ENCODE assay signal across 1 cellular context in the genomic region with DNA sequence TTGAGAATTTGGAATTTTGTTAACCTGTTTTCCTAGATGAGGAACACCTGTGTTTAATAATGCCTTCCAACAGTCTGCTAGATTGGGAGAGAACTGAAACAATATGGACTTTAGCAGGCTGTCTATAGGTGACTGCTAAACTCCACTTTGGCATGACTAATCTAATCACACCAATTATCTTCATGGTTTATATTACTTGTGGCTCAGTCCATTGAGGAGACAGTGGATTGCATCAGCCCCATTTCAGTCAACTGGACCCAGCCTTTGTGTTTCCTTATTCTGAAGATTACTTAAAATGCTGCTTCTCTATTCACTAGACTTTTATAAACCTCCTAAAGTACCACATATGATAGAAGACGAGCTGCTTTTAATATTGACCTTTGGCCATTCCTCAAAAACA.
TF ChIP-seq lines count a peak whose summit lies in the region.

No MANE protein-coding gene starts in this region.

TF ChIP-seq in GM23338, 12 proteins besides CTCF, POLR2A, EP300 and RAD21 (continued from another document):
- TF ChIP-seq, protein P1, sequence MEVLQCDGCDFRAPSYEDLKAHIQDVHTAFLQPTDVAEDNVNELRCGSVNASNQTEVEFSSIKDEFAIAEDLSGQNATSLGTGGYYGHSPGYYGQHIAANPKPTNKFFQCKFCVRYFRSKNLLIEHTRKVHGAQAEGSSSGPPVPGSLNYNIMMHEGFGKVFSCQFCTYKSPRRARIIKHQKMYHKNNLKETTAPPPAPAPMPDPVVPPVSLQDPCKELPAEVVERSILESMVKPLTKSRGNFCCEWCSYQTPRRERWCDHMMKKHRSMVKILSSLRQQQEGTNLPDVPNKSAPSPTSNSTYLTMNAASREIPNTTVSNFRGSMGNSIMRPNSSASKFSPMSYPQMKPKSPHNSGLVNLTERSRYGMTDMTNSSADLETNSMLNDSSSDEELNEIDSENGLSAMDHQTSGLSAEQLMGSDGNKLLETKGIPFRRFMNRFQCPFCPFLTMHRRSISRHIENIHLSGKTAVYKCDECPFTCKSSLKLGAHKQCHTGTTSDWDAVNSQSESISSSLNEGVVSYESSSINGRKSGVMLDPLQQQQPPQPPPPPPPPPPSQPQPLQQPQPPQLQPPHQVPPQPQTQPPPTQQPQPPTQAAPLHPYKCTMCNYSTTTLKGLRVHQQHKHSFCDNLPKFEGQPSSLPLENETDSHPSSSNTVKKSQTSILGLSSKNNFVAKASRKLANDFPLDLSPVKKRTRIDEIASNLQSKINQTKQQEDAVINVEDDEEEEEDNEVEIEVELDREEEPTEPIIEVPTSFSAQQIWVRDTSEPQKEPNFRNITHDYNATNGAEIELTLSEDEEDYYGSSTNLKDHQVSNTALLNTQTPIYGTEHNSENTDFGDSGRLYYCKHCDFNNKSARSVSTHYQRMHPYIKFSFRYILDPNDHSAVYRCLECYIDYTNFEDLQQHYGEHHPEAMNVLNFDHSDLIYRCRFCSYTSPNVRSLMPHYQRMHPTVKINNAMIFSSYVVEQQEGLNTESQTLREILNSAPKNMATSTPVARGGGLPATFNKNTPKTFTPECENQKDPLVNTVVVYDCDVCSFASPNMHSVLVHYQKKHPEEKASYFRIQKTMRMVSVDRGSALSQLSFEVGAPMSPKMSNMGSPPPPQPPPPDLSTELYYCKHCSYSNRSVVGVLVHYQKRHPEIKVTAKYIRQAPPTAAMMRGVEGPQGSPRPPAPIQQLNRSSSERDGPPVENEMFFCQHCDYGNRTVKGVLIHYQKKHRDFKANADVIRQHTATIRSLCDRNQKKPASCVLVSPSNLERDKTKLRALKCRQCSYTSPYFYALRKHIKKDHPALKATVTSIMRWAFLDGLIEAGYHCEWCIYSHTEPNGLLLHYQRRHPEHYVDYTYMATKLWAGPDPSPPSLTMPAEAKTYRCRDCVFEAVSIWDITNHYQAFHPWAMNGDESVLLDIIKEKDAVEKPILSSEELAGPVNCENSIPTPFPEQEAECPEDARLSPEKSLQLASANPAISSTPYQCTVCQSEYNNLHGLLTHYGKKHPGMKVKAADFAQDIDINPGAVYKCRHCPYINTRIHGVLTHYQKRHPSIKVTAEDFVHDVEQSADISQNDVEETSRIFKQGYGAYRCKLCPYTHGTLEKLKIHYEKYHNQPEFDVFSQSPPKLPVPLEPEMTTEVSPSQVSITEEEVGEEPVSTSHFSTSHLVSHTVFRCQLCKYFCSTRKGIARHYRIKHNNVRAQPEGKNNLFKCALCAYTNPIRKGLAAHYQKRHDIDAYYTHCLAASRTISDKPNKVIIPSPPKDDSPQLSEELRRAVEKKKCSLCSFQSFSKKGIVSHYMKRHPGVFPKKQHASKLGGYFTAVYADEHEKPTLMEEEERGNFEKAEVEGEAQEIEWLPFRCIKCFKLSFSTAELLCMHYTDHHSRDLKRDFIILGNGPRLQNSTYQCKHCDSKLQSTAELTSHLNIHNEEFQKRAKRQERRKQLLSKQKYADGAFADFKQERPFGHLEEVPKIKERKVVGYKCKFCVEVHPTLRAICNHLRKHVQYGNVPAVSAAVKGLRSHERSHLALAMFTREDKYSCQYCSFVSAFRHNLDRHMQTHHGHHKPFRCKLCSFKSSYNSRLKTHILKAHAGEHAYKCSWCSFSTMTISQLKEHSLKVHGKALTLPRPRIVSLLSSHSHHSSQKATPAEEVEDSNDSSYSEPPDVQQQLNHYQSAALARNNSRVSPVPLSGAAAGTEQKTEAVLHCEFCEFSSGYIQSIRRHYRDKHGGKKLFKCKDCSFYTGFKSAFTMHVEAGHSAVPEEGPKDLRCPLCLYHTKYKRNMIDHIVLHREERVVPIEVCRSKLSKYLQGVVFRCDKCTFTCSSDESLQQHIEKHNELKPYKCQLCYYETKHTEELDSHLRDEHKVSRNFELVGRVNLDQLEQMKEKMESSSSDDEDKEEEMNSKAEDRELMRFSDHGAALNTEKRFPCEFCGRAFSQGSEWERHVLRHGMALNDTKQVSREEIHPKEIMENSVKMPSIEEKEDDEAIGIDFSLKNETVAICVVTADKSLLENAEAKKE (CRISPR knock-in tag; IDR thresholded peaks at IDR 0.05), result no peak
- TF ChIP-seq NANOG (IDR thresholded peaks at IDR 0.05; ENCODE audit: borderline replicate concordance) (no peak), POLR2AphosphoS5 (IDR thresholded peaks at IDR 0.05; ENCODE audit: low read depth) (no peak), JUNB (IDR thresholded peaks at IDR 0.05; ENCODE audit: unreplicated experiment) (no peak), CREB1 (CRISPR knock-in tag; IDR thresholded peaks at IDR 0.05; ENCODE audit: low read depth) (no peak), EZH2phosphoT487 (IDR thresholded peaks at IDR 0.05; ENCODE audit: unreplicated experiment) (no peak), STAT1 (IDR thresholded peaks at IDR 0.05; ENCODE audit: unreplicated experiment) (no peak)
- TF ChIP-seq, protein P2, sequence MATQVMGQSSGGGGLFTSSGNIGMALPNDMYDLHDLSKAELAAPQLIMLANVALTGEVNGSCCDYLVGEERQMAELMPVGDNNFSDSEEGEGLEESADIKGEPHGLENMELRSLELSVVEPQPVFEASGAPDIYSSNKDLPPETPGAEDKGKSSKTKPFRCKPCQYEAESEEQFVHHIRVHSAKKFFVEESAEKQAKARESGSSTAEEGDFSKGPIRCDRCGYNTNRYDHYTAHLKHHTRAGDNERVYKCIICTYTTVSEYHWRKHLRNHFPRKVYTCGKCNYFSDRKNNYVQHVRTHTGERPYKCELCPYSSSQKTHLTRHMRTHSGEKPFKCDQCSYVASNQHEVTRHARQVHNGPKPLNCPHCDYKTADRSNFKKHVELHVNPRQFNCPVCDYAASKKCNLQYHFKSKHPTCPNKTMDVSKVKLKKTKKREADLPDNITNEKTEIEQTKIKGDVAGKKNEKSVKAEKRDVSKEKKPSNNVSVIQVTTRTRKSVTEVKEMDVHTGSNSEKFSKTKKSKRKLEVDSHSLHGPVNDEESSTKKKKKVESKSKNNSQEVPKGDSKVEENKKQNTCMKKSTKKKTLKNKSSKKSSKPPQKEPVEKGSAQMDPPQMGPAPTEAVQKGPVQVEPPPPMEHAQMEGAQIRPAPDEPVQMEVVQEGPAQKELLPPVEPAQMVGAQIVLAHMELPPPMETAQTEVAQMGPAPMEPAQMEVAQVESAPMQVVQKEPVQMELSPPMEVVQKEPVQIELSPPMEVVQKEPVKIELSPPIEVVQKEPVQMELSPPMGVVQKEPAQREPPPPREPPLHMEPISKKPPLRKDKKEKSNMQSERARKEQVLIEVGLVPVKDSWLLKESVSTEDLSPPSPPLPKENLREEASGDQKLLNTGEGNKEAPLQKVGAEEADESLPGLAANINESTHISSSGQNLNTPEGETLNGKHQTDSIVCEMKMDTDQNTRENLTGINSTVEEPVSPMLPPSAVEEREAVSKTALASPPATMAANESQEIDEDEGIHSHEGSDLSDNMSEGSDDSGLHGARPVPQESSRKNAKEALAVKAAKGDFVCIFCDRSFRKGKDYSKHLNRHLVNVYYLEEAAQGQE (IDR thresholded peaks at IDR 0.05; ENCODE audit: unreplicated experiment), result no peak
- TF ChIP-seq, protein P3, sequence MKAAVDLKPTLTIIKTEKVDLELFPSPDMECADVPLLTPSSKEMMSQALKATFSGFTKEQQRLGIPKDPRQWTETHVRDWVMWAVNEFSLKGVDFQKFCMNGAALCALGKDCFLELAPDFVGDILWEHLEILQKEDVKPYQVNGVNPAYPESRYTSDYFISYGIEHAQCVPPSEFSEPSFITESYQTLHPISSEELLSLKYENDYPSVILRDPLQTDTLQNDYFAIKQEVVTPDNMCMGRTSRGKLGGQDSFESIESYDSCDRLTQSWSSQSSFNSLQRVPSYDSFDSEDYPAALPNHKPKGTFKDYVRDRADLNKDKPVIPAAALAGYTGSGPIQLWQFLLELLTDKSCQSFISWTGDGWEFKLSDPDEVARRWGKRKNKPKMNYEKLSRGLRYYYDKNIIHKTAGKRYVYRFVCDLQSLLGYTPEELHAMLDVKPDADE (IDR thresholded peaks at IDR 0.05), result no peak
